Comparison of ENCODE assay signal across 8 cellular contexts in genomic region chr2:157468931-157469708, GRCh38. TPM values are rescaled to one million over a fixed set of nuclear protein-coding genes. Genes with fewer than 3 reads are reported as not detected.
A peak's percentile ranks its signal among the peaks of the same experiment; 100 is the strongest.
DNase-seq lines count a peak whose midpoint lies in the region; ATAC-seq and TF ChIP-seq lines count a peak whose summit lies in the region.

No MANE protein-coding gene starts in this region.

- peak; percentile 21 for DNase-seq in BJ (ENCODE audit: low read depth)
- DNase-seq in T-helper 17 cell = no peak
- DNase-seq in hepatic stellate cell (ENCODE audit: low spot score) = peak; percentile 46
- DNase-seq in DMS53 treated with DMSO at 0.1 percent for 48 hours (lab: John Stamatoyannopoulos, UW; ENCODE audit: unreplicated experiment) = no peak
- no peak for DNase-seq in NCI-H748 treated with DMSO at 0.1 percent for 48 hours (lab: John Stamatoyannopoulos, UW)
- no peak for DNase-seq in ecto neural progenitor cell (ENCODE audit: low spot score)

- peak overlapping the region; percentile 96 for H3K27ac Mint-ChIP-seq in T-helper 17 cell

- H3K9me3 ChIP-seq in T-helper 17 cell (ENCODE audit: control insufficient read depth, low read length, poor library complexity, severe bottlenecking) = no peaks in the 10 kb centered on the region

- no peak overlapping the region for H3K4me3 ChIP-seq in BJ (ENCODE audit: low read depth, low read length)

- no peaks in the 10 kb centered on the region for H3K36me3 ChIP-seq in BJ (ENCODE audit: control insufficient read depth, insufficient read depth, low read length)

- peaks cover 31% of the 10 kb centered on the region for H3K4me1 Mint-ChIP-seq in T-helper 17 cell

- POLR2A ChIA-PET in BJ (lab: Charles Lee) = no interaction called here

- H3K27me3 Mint-ChIP-seq in T-helper 17 cell = no peaks in the 10 kb centered on the region

- no peaks in the 10 kb centered on the region for H3K27me3 ChIP-seq in BJ (ENCODE audit: control insufficient read depth, insufficient read depth, low read length)

- H3K36me3 Mint-ChIP-seq in T-helper 17 cell (ENCODE audit: low read depth) = no peaks in the 10 kb centered on the region

- TF ChIP-seq CTCF in BJ (IDR thresholded peaks at IDR 0.05; ENCODE audit: insufficient read depth, low read depth, low read length) = no peak

- ATAC-seq in GM19035 (IDR thresholded peaks at IDR 0.05; ENCODE audit: unreplicated experiment) (peak; percentile 80), HG03175 (IDR thresholded peaks at IDR 0.05; ENCODE audit: unreplicated experiment) (peak; percentile 82), T-helper 17 cell (peak; percentile 92)

- CTCF ChIA-PET in BJ (lab: Yijun Ruan, JAX) = no interaction called here

- peak overlapping the region; percentile 65 for H3K4me3 Mint-ChIP-seq in T-helper 17 cell

RNA-seq across cellular contexts. Expression of gene CYTIP, which starts 25.2 kb away (rescaled TPM):
- polyA plus RNA-seq in BJ (2011; rRNA removed) = not detected in 2 replicates
- polyA minus RNA-seq in BJ (2011; rRNA and poly(A)+ RNA removed) = not detected in 2 replicates
- 100 to 1,000 TPM; 286 to 294 TPM for total RNA-seq in T-helper 17 cell

Comparison
In these comparisons a context has a peak if more than half of its experiments do, and no peak if none do; other contexts are left out.
1. DNase-seq: peak in BJ (single experiment) and hepatic stellate cell (single experiment); none in T-helper 17 cell (0 of 3), DMS53 treated with DMSO at 0.1 percent for 48 hours (single experiment), NCI-H748 treated with DMSO at 0.1 percent for 48 hours (single experiment) and ecto neural progenitor cell (single experiment).
2. Peak in every context shown above with its lines, with median percentiles within 50 percentile points of each other: ATAC-seq.